ENCODE assay signal across 17 cellular contexts in the genomic region with DNA sequence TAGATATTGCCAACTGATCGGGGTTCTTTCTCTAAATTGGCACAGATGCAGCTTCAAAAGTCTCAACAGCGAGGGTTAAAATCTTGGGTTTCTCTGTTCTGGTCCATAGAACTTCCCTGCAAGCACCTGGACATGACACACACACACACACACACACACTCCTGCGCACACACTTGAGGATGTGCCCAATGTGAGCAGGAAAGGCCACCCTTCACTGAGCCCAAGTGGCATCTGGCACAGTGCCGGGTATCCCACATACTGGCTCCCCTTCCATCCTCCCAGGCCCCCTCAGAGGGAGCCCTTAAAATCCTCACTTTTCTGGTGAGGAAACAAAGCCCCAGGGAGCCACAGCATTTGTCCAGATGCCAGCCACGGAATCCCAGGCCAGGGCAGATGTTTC. TPM values are rescaled to one million over a fixed set of nuclear protein-coding genes. Genes with fewer than 3 reads are reported as not detected.
A peak's percentile ranks its signal among the peaks of the same experiment; 100 is the strongest.
DNase-seq lines count a peak whose midpoint lies in the region; ATAC-seq, FAIRE-seq and TF ChIP-seq lines count a peak whose summit lies in the region.
"Had no signal": no experiment of that assay in that cellular context is flagged by ENCODE, and none has a peak within 500 bp of the region (broad histone marks: within the 10 kb centered on the region; RNA-seq: fewer than 3 reads in every experiment).

No MANE protein-coding gene starts in this region.

- H2BK20ac ChIP-seq in H1 (ENCODE audit: low read length): no peak overlapping the region

- H3K36me3 ChIP-seq in H1 (ENCODE audit: control insufficient read depth in 2 of 4, insufficient read depth in 4 of 4, low read length in 3 of 4): 0 out of 8 replicates have a peak, but pooled peaks cover 0 to 2% (median 0%) of the 10 kb centered on the region in 4 experiments
- no peaks in the 10 kb centered on the region for H3K36me3 ChIP-seq in effector memory CD4-positive, alpha-beta T cell (ENCODE audit: control insufficient read depth, insufficient read depth, low read length)

- H3K4me3 Mint-ChIP-seq in stimulated activated naive B cell treated with anti-CD40 and anti-IgM and Interleukin-4, amounts not matched to agents 10 μg/mL and 1 μg/mL and 100 μg/mL, for 72 hours: no peak overlapping the region
- H3K4me3 Mint-ChIP-seq: CD4-positive, CD25-positive, alpha-beta regulatory T cell; HFFc6 had no signal

- H2BK5ac ChIP-seq in H1 (ENCODE audit: low read depth, low read length): no peak overlapping the region; the same call in 1 of the 2 replicates

- no peak for TF ChIP-seq POLR2A in GM12892 (IDR thresholded peaks at IDR 0.05; ENCODE audit: low read depth, low read length)
- no peak for TF ChIP-seq POLR2A in H1 (IDR thresholded peaks at IDR 0.05; ENCODE audit: control extremely low read depth in 1 of 2, low read depth in 2 of 2, low read length in 2 of 2)

- no peak overlapping the region for H3K9ac ChIP-seq in H1 (replicated peaks in 1 of 4; ENCODE audit: extremely low read depth in 1 of 4, low read depth in 3 of 4, low read length in 3 of 4)

- H3K27me3 Mint-ChIP-seq in stimulated activated naive B cell treated with anti-CD40 and anti-IgM and Interleukin-4, amounts not matched to agents 10 μg/mL and 1 μg/mL and 100 μg/mL, for 72 hours: peaks cover 0 to 7% of the 10 kb centered on the region in 2 donors

- 0 out of 2 replicates have a peak overlapping the region, but pooled peaks have one; percentile 75 for H2BK12ac ChIP-seq in H1 (ENCODE audit: low read depth, low read length)

- H3K23me2 ChIP-seq in H1 (ENCODE audit: low read depth, low read length): no peaks in the 10 kb centered on the region

- H4K5ac ChIP-seq in H1 (ENCODE audit: insufficient read length, low read depth, low read length): no peak overlapping the region

- POLR2A ChIA-PET in H1 (lab: Charles Lee; ENCODE audit: partially characterized antibody): interaction anchor here (1.3 kb wide), 1 partner anchor 11 kb away, joined by 4 read pairs; no protein-coding TSS in a partner anchor

- no peak overlapping the region for H2BK15ac ChIP-seq in H1 (ENCODE audit: low read length)

- H2BK120ac ChIP-seq in H1 (replicated peaks; ENCODE audit: low read depth, low read length): no peak overlapping the region

- no peak overlapping the region for H2AFZ ChIP-seq in H1 (ENCODE audit: low read length)

- no peaks in the 10 kb centered on the region for H3K36me3 Mint-ChIP-seq in stimulated activated naive B cell treated with anti-CD40 and anti-IgM and Interleukin-4, amounts not matched to agents 10 μg/mL and 1 μg/mL and 100 μg/mL, for 72 hours
- H3K36me3 Mint-ChIP-seq: CD4-positive, CD25-positive, alpha-beta regulatory T cell had no signal

- peaks cover 0 to 6% (median 2%) of the 10 kb centered on the region in 4 experiments; a peak in 6 of 7 replicates for H3K4me1 ChIP-seq in H1 (replicated peaks in 1 of 4; ENCODE audit: control insufficient read depth in 3 of 4, insufficient read depth in 4 of 4, low read length in 3 of 4)
- no peaks in the 10 kb centered on the region for H3K4me1 ChIP-seq in effector memory CD4-positive, alpha-beta T cell (ENCODE audit: control insufficient read depth, insufficient read depth, low read length, poor library complexity, severe bottlenecking)

- no peak overlapping the region for H3K14ac ChIP-seq in H1 (ENCODE audit: insufficient read length)

- H4K20me1 ChIP-seq in H1 (replicated peaks in 1 of 2; ENCODE audit: control insufficient read depth in 1 of 2, insufficient read depth in 2 of 2, low read length in 2 of 2): peaks cover 9 to 16% of the 10 kb centered on the region in 2 experiments

- no peaks in the 10 kb centered on the region for H3K9me3 ChIP-seq in H1 (ENCODE audit: insufficient read depth in 2 of 2, low read depth in 1 of 2, low read length in 1 of 2)
- no peaks in the 10 kb centered on the region for H3K9me3 ChIP-seq in effector memory CD4-positive, alpha-beta T cell (ENCODE audit: control insufficient read depth, low read length)

- no peaks in the 10 kb centered on the region for H3K9me3 Mint-ChIP-seq in stimulated activated naive B cell treated with anti-CD40 and anti-IgM and Interleukin-4, amounts not matched to agents 10 μg/mL and 1 μg/mL and 100 μg/mL, for 72 hours
- H3K9me3 Mint-ChIP-seq: CD4-positive, CD25-positive, alpha-beta regulatory T cell; HFFc6 had no signal

- peaks cover 3 to 48% of the 10 kb centered on the region in 2 experiments; a peak in 3 of 4 replicates for H3K79me2 ChIP-seq in H1 (ENCODE audit: control insufficient read depth in 1 of 2, insufficient read depth in 2 of 2, low read length in 2 of 2)

- no peak overlapping the region for H3K27ac Mint-ChIP-seq in stimulated activated naive B cell treated with anti-CD40 and anti-IgM and Interleukin-4, amounts not matched to agents 10 μg/mL and 1 μg/mL and 100 μg/mL, for 72 hours
- H3K27ac Mint-ChIP-seq: CD4-positive, CD25-positive, alpha-beta regulatory T cell; HFFc6 had no signal

- no peak overlapping the region for H3K56ac ChIP-seq in H1 (replicated peaks; ENCODE audit: insufficient read length, low read depth, low read length)

- TF ChIP-seq CTCF in H1 (IDR thresholded peaks at IDR 0.05; ENCODE audit: control extremely low read depth in 1 of 3, insufficient read depth in 1 of 3, low read depth in 1 of 3, low read length in 3 of 3): no peak

- H3K79me1 ChIP-seq in H1 (ENCODE audit: low read depth, low read length): peaks cover 22% of the 10 kb centered on the region

- H3K27me3 ChIP-seq in H1 (replicated peaks in 1 of 4; ENCODE audit: control insufficient read depth in 3 of 4, extremely low read depth in 1 of 4, insufficient read depth in 3 of 4, low read length in 3 of 4): no peaks in the 10 kb centered on the region
- H3K27me3 ChIP-seq in effector memory CD4-positive, alpha-beta T cell (replicated peaks; ENCODE audit: control insufficient read depth, insufficient read depth, low read length, poor library complexity, severe bottlenecking): no peaks in the 10 kb centered on the region

- no peak for TF ChIP-seq RAD21 in H1 (IDR thresholded peaks at IDR 0.05 in 1 of 2, conservative IDR thresholded peaks at IDR 0.05 in 1 of 2; ENCODE audit: low read depth in 2 of 2, low read length in 2 of 2)

- peaks cover 8 to 11% of the 10 kb centered on the region in 2 donors for H3K4me1 Mint-ChIP-seq in stimulated activated naive B cell treated with anti-CD40 and anti-IgM and Interleukin-4, amounts not matched to agents 10 μg/mL and 1 μg/mL and 100 μg/mL, for 72 hours
- H3K4me1 Mint-ChIP-seq: CD4-positive, CD25-positive, alpha-beta regulatory T cell had no signal

- CTCF ChIA-PET in H1 (lab: Charles Lee; ENCODE audit: partially characterized antibody): interaction anchor here (0.6 to 3.2 kb wide), 10 partner anchors 9 to 208 kb away, joined by 3 to 12 read pairs (median 4); no protein-coding TSS in a partner anchor

- no peak overlapping the region for H3K27ac ChIP-seq in H1 (ENCODE audit: low read depth, low read length)
- H3K27ac ChIP-seq in effector memory CD4-positive, alpha-beta T cell (ENCODE audit: insufficient read depth, low read length, poor library complexity, severe bottlenecking): no peak overlapping the region
- H3K27ac ChIP-seq: 22Rv1, HL-60 had no signal

- no peak overlapping the region for H3K18ac ChIP-seq in H1 (ENCODE audit: extremely low read depth, low read length)

- H3K4me2 ChIP-seq in H1 (ENCODE audit: insufficient read depth in 1 of 2, low read depth in 2 of 2, low read length in 2 of 2): no peak overlapping the region

- no peak overlapping the region for H3K4me3 ChIP-seq in H1 (ENCODE audit: extremely low read depth in 1 of 4, insufficient read depth in 2 of 4, low read depth in 3 of 4, low read length in 4 of 4)
- H3K4me3 ChIP-seq in effector memory CD4-positive, alpha-beta T cell (ENCODE audit: insufficient read depth, low read depth, low read length, poor library complexity, severe bottlenecking): no peak overlapping the region
- H3K4me3 ChIP-seq: K562 had no signal

- H4K91ac ChIP-seq in H1 (replicated peaks; ENCODE audit: insufficient read length, low read length): no peak overlapping the region

- no peak overlapping the region for H3K23ac ChIP-seq in H1 (ENCODE audit: insufficient read length)

- peak; percentile 27 for FAIRE-seq in GM12892 (lab: Jason Lieb, UNC)
- no peak for FAIRE-seq in H1 (lab: Jason Lieb, UNC)
- FAIRE-seq: K562 had no signal

- TF ChIP-seq EP300 in H1 (IDR thresholded peaks at IDR 0.05; ENCODE audit: borderline replicate concordance in 1 of 2, low read depth in 2 of 2, low read length in 2 of 2): no peak

- no peak overlapping the region for H2AK5ac ChIP-seq in H1 (ENCODE audit: low read depth, low read length)

- no peak overlapping the region for H4K8ac ChIP-seq in H1 (ENCODE audit: extremely low read depth, insufficient read depth, low read length)

- WGBS in H1 (ENCODE audit: extremely low coverage in 1 of 2, insufficient coverage in 1 of 2, insufficient read length in 1 of 2, insufficient replicate concordance in 2 of 2, low coverage in 1 of 2, low lambda C conversion rate in 2 of 2, missing lambda C conversion rate in 1 of 2), 2 experiments: 85% methylated on average over 5 of the region's 5 CpGs; no CpG with 5 or more reads in 1 of the 2 experiments

- H3K4ac ChIP-seq in H1 (replicated peaks; ENCODE audit: insufficient read length, low read depth, low read length): no peak overlapping the region

- peak; percentile 3 to 21 for ATAC-seq in stimulated activated naive B cell treated with anti-CD40 and anti-IgM and Interleukin-4, amounts not matched to agents 10 μg/mL and 1 μg/mL and 100 μg/mL, for 72 hours (replicated peaks)
- ATAC-seq: K562 had no signal

- DNase-seq in NCI-H2171 treated with DMSO at 0.1 percent for 48 hours (lab: John Stamatoyannopoulos, UW) (peak; percentile 3), NCI-H2171 (lab: John Stamatoyannopoulos, UW) (no peak), GM12892 (ENCODE audit: insufficient read length) (no peak), H1 (ENCODE audit: low read depth in 1 of 2, low spot score in 2 of 2) (no peak), NCI-H524 treated with DMSO at 0.1 percent for 48 hours (lab: John Stamatoyannopoulos, UW) (no peak), T-helper 9 cell (no peak)
- DNase-seq in stimulated activated naive B cell treated with anti-CD40 and anti-IgM and Interleukin-4, amounts not matched to agents 10 μg/mL and 1 μg/mL and 100 μg/mL, for 72 hours: no peak
- DNase-seq in effector memory CD4-positive, alpha-beta T cell: no peak
- DNase-seq: Calu3; CD4-positive, CD25-positive, alpha-beta regulatory T cell; DMS 273 treated with DMSO at 0.1 percent for 48 hours; DMS79; HCEC 1CT; HFFc6 had no signal

TF ChIP-seq in H1, 55 proteins besides CTCF, POLR2A, EP300 and RAD21 (continues in another document):
- no peak for TF ChIP-seq BCL11A (IDR thresholded peaks at IDR 0.05; ENCODE audit: low read depth in 2 of 2, low read length in 2 of 2)

RNA-seq across cellular contexts. Expression of a gene that starts 55.5 kb away (rescaled TPM):
- polyA plus RNA-seq in GM12892 (2012; ENCODE audit: missing spikeins): not detected
- 52.3 and 55.0 TPM in 2 replicates for total RNA-seq in H1 (2021; fragmentation: NEBNext Ultra II Directional; extraction: Animal tissue kit (Norgen Biotek cat#: 25700))
- 38.2 and 41.2 TPM in 2 replicates for polyA plus RNA-seq in H1 (2011; rRNA removed)
- polyA plus RNA-seq in H1 (2011; cell fraction: cytosol; rRNA removed): 21.9 TPM
- polyA plus RNA-seq in H1 (2011; cell fraction: nucleus; rRNA removed): 39.6 TPM
- 39.6 to 51.6 TPM (median 48.3 TPM) in 4 replicates for polyA plus RNA-seq in H1 (2012, experiment 1 of 2)
- 33.1 TPM for polyA plus RNA-seq in H1 (2012, experiment 2 of 2)
- 24.8 TPM for polyA plus RNA-seq in H1 (2013, experiment 1 of 2)
- polyA plus RNA-seq in H1 (2013, experiment 2 of 2): 27.0 TPM
- 47.8 and 68.0 TPM in 2 replicates for polyA minus RNA-seq in H1 (2011; rRNA and poly(A)+ RNA removed)
- 46.3 TPM for polyA minus RNA-seq in H1 (2011; cell fraction: cytosol; rRNA and poly(A)+ RNA removed)
- polyA minus RNA-seq in H1 (2011; cell fraction: nucleus; rRNA and poly(A)+ RNA removed): 49.0 TPM
- total RNA-seq: Calu3, HFFc6, K562 had no signal
- polyA plus RNA-seq: CD4-positive, CD25-positive, alpha-beta regulatory T cell; K562 had no signal
